ENCODE assay signal across 1 cellular context in the genomic region with DNA sequence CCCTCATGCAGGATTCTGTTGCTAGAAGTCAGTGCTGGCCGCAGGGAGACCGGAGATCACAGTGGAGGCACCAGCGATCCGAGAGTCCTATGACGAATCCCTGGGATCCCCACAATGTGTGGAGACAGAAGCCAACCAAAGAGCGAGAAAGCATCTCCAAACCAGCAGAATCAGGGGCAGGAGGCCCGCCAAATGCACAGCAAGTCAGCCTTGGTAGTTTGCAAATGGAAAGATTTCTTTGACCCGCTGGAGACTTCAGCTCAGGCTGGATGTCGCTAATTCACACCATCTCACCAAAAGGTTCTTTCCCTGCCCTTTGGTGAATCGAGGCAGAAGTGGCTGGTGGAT.
TF ChIP-seq lines count a peak whose summit lies in the region.

No MANE protein-coding gene starts in this region.

TF ChIP-seq in HCT116, 20 proteins besides CTCF, POLR2A, EP300 and RAD21 (continued from another document):
- TF ChIP-seq FOSL1 (IDR thresholded peaks at IDR 0.05; ENCODE audit: low read depth) (no peak), YY1 (IDR thresholded peaks at IDR 0.05; ENCODE audit: extremely low read depth, insufficient replicate concordance, low read depth, low read length) (no peak), CBX3 (IDR thresholded peaks at IDR 0.05; ENCODE audit: low read depth) (no peak)
- TF ChIP-seq, protein P1, sequence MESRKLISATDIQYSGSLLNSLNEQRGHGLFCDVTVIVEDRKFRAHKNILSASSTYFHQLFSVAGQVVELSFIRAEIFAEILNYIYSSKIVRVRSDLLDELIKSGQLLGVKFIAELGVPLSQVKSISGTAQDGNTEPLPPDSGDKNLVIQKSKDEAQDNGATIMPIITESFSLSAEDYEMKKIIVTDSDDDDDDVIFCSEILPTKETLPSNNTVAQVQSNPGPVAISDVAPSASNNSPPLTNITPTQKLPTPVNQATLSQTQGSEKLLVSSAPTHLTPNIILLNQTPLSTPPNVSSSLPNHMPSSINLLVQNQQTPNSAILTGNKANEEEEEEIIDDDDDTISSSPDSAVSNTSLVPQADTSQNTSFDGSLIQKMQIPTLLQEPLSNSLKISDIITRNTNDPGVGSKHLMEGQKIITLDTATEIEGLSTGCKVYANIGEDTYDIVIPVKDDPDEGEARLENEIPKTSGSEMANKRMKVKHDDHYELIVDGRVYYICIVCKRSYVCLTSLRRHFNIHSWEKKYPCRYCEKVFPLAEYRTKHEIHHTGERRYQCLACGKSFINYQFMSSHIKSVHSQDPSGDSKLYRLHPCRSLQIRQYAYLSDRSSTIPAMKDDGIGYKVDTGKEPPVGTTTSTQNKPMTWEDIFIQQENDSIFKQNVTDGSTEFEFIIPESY (IDR thresholded peaks at IDR 0.05; ENCODE audit: extremely low read depth, insufficient replicate concordance, low read length): no peak
